17 cellular contexts compared by ENCODE assay signal in the genomic region with DNA sequence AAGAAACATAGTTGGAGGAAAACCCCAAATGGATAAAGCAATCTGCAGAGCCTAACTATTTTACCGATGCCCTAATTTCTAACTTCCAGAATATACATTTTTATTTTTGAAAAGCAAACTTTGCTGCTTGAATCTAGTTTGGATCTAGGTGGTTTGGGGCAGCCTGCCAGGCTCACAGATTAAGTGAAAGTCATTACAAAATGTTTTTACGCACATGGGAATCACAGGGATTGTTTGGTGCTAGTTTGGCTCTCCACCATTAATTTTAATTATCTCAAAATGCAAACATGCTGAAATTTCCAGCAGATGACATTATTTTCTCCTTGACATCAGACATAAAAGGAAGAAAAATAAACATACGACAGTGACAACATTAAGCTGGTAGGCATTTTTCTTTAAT.
A peak's percentile ranks its signal among the peaks of the same experiment; 100 is the strongest.
DNase-seq lines count a peak whose midpoint lies in the region; ATAC-seq, FAIRE-seq and TF ChIP-seq lines count a peak whose summit lies in the region.
"Had no signal": no experiment of that assay in that cellular context is flagged by ENCODE, and none has a peak within 500 bp of the region (broad histone marks: within the 10 kb centered on the region; RNA-seq: fewer than 3 reads in every experiment).

No MANE protein-coding gene starts in this region.

- peak overlapping the region; percentile 73 for H2AFZ ChIP-seq in osteoblast (ENCODE audit: low read length)

- no peak overlapping the region for H3K4me3 ChIP-seq in osteoblast (ENCODE audit: insufficient read depth, low read length)

- H3K4me2 ChIP-seq in osteoblast (ENCODE audit: insufficient read depth, low read length), result peak overlapping the region; percentile 55

- ATAC-seq in GM18520 (IDR thresholded peaks at IDR 0.05; ENCODE audit: unreplicated experiment) (no peak), GM21381 (IDR thresholded peaks at IDR 0.05; ENCODE audit: unreplicated experiment) (no peak)
- ATAC-seq: WTC11 had no signal

- H3K36me3 ChIP-seq in osteoblast (ENCODE audit: insufficient read depth, low read length), result no peaks in the 10 kb centered on the region

- no peak for TF ChIP-seq CTCF in osteoblast (IDR thresholded peaks at IDR 0.05; ENCODE audit: extremely low read depth, low read depth, low read length)

- H3K27ac ChIP-seq in osteoblast (ENCODE audit: low read depth, low read length) (peak overlapping the region; percentile 92), caudate nucleus (ENCODE audit: low read depth, low read length) (no peak overlapping the region)

- H3K4me1 ChIP-seq in osteoblast (ENCODE audit: insufficient read depth, low read length), result peaks cover 62% of the 10 kb centered on the region

- no peaks in the 10 kb centered on the region for H3K79me2 ChIP-seq in osteoblast (ENCODE audit: insufficient read depth, low read length)

- DNase-seq in EL (peak; percentile 29), OCI-M1 (lab: John Stamatoyannopoulos, UW) (peak; percentile 26), osteoblast (ENCODE audit: insufficient read length, low spot score, missing footprints) (no peak), caudate nucleus (lab: John Stamatoyannopoulos, UW) (no peak)
- DNase-seq: activated gamma-delta T cell; CD4-positive, alpha-beta T cell; dermis blood vessel endothelial cell; DMS79 treated with DMSO at 0.1 percent for 48 hours; erythroblast; NCI-H774; RPMI8226; stimulated activated CD4-positive, alpha-beta T cell treated with anti-CD3 and anti-CD28 coated beads, Interleukin-4, amount 100 ng/mL, for 1 hour; stimulated activated CD8-positive, alpha-beta memory T cell treated with anti-CD3 and anti-CD28 coated beads, Interleukin-4, amount 100 ng/mL, for 48 hours had no signal

- H3K27me3 ChIP-seq in osteoblast (ENCODE audit: insufficient read depth, low read length), result no peaks in the 10 kb centered on the region

- H4K20me1 ChIP-seq in osteoblast (ENCODE audit: insufficient read depth, low read length), result no peaks in the 10 kb centered on the region

- H3K9me3 ChIP-seq in osteoblast (ENCODE audit: low read depth, low read length), result peaks cover 2% of the 10 kb centered on the region

- peak; percentile 92 for FAIRE-seq in endometrium (lab: Jason Lieb, UNC)

Comparison
In these comparisons a context has a peak if more than half of its experiments do, and no peak if none do; other contexts are left out.
1. DNase-seq: peak in EL (single experiment) and OCI-M1 (single experiment); none in osteoblast (single experiment) and caudate nucleus (0 of 61).